8 cellular contexts compared by ENCODE assay signal in the genomic region with DNA sequence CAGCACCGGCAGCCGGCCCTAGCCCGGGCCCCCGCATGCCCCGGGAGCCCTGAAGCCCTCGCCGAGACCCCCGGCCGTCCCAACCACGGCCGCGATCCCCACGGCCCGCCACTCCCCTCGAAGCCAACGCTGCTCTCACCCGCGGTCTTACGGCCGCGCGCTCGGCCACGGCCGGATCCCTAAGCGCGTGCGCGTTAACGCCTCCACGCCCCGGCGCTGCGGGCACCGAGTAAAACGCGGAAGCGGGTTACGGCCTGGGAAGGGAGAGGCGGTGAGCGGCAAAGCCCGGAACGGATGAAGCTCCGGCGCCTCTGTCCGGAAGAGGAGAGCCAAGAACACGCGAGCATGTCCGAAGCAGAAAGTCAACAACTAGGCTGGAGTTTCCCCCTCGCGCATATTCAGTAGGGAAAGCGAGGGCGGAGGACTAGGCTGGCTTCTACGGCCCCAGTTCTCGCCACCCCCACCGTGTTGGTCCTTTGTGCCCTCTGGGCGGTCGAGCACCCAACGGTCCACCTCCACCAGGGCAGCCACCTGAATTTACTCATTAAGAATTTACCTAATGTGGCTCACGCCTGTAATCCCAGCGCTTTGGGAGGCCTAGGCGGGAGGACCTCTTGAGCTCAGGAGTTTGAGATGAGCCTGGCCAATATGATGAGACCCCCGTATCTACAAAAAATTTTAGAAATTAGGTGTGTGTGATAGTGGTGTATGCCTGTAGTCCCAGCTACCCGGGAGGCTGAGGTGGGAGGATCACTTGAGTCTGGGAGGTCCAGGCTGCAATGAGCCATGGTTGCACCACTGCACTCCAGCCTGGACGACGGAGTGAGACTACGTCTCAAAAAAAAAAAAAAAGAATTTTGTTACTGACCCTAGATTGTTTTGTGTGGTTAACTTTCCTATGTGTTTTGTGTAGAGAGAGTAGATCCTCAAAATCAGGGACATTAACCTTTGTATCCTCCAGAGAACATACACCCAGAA. TPM values are rescaled to one million over a fixed set of nuclear protein-coding genes. Genes with fewer than 3 reads are reported as not detected.
A peak's percentile ranks its signal among the peaks of the same experiment; 100 is the strongest.
DNase-seq lines count a peak whose midpoint lies in the region; ATAC-seq, FAIRE-seq and TF ChIP-seq lines count a peak whose summit lies in the region.

Gene KANSL3, minus strand, starts transcription at position 169 of the 978 bp plus-strand sequence. CDS start 1,177 bp downstream, outside the sequence.

- peak within 1 kb of the TSS; percentile 88 for H3K4me2 ChIP-seq in OCI-LY1 (ENCODE audit: low read length)

- H2AFZ ChIP-seq in OCI-LY1 (ENCODE audit: low read length) = peak within 1 kb of the TSS; percentile 58; the same call in 1 of the 2 replicates

- peak within 1 kb of the TSS; percentile 62 for H3K9ac ChIP-seq in HUES48 (ENCODE audit: low read depth, low read length)
- peak within 1 kb of the TSS; percentile 90 for H3K9ac ChIP-seq in OCI-LY1 (ENCODE audit: low read length)

- peak within 1 kb of the TSS; percentile 96 for H3K27ac Mint-ChIP-seq in mesothelial cell of epicardium

- H3K79me2 ChIP-seq in OCI-LY1 (ENCODE audit: insufficient read depth, low read length) = peaks cover 12% of the 10 kb centered on the region; the same call in 1 of the 2 replicates

- no peaks in the 10 kb centered on the region for H3K27me3 ChIP-seq in HUES48 (ENCODE audit: control insufficient read depth, insufficient read depth, low read length)
- no peaks in the 10 kb centered on the region for H3K27me3 ChIP-seq in OCI-LY1 (ENCODE audit: insufficient read depth, low read length)

- peaks cover 9% of the 10 kb centered on the region for H3K36me3 Mint-ChIP-seq in mesothelial cell of epicardium

- peaks cover 36% of the 10 kb centered on the region for H3K4me1 Mint-ChIP-seq in mesothelial cell of epicardium

- peak within 1 kb of the TSS; percentile 92 for H3K4me3 Mint-ChIP-seq in mesothelial cell of epicardium

- H3F3A ChIP-seq in OCI-LY1 (ENCODE audit: insufficient read depth, low read length) = no peaks in the 10 kb centered on the region

- H3K27ac ChIP-seq in HUES48 (ENCODE audit: low read depth, low read length) (peak within 1 kb of the TSS; percentile 65), OCI-LY1 (ENCODE audit: low read depth, low read length, poor library complexity, severe bottlenecking) (peak within 1 kb of the TSS; percentile 55)

- H3K4me3 ChIP-seq in HUES48 (ENCODE audit: low read depth, low read length) (peak within 1 kb of the TSS; percentile 86), OCI-LY1 (ENCODE audit: low read depth, low read length, poor library complexity, severe bottlenecking) (peak within 1 kb of the TSS; percentile 91)

- DNase-seq in COR-L47 (lab: John Stamatoyannopoulos, UW) = peak; percentile 86
- peak; percentile 87 for DNase-seq in activated CD8-positive, alpha-beta memory T cell treated with anti-CD3 and anti-CD28 coated beads, Interleukin-2, amount 50 U/mL, for 4 hours
- peak; percentile 85 to 95 for DNase-seq in mesothelial cell of epicardium (ENCODE audit: low spot score in 2 of 2, unreplicated experiment in 2 of 2)
- DNase-seq in stimulated activated CD8-positive, alpha-beta memory T cell treated with anti-CD3 and anti-CD28 coated beads, Interleukin-15, amount 100 ng/mL, for 48 hours (ENCODE audit: low read depth in 2 of 2) = peak; percentile 84 to 85

- H3K27me3 Mint-ChIP-seq in mesothelial cell of epicardium (ENCODE audit: low read depth) = no peaks in the 10 kb centered on the region

- peaks cover 23% of the 10 kb centered on the region for H3K36me3 ChIP-seq in HUES48 (ENCODE audit: control insufficient read depth, insufficient read depth, low read length)
- H3K36me3 ChIP-seq in OCI-LY1 (ENCODE audit: insufficient read depth, low read length) = peaks cover 27% of the 10 kb centered on the region; the same call in 1 of the 2 replicates

- peak; percentile 82 for FAIRE-seq in endometrium (lab: Jason Lieb, UNC)

- no peaks in the 10 kb centered on the region for H3K9me2 ChIP-seq in OCI-LY1 (ENCODE audit: low read depth, low read length)

- H3K9me3 ChIP-seq in HUES48 (ENCODE audit: control insufficient read depth, insufficient read depth, low read length) (no peaks in the 10 kb centered on the region), OCI-LY1 (ENCODE audit: low read length) (no peaks in the 10 kb centered on the region)

- TF ChIP-seq CTCF in OCI-LY1 (IDR thresholded peaks at IDR 0.05; ENCODE audit: low read length) = no peak
- no peak for TF ChIP-seq CTCF in mesothelial cell of epicardium (IDR thresholded peaks at IDR 0.05; ENCODE audit: unreplicated experiment)

- H3K9me3 Mint-ChIP-seq in mesothelial cell of epicardium = no peaks in the 10 kb centered on the region

- H4K20me1 ChIP-seq in OCI-LY1 (ENCODE audit: insufficient read depth, low read length) = no peaks in the 10 kb centered on the region

- H3K4me1 ChIP-seq in HUES48 (ENCODE audit: control insufficient read depth, insufficient read depth, low read length) = peaks cover 5% of the 10 kb centered on the region; the same call in 1 of the 2 replicates
- peaks cover 24% of the 10 kb centered on the region for H3K4me1 ChIP-seq in OCI-LY1 (ENCODE audit: insufficient read depth, low read length, severe bottlenecking)

- peak; percentile 59 for ATAC-seq in GM21390 (IDR thresholded peaks at IDR 0.05; ENCODE audit: unreplicated experiment)

RNA-seq across cellular contexts. Expression of gene KANSL3, which starts in this region (rescaled TPM):
- total RNA-seq in mesothelial cell of epicardium = 66.0 to 70.2 TPM (median 68.1 TPM) in 3 replicates

Comparison
In these comparisons a context has a peak if more than half of its experiments do, and no peak if none do; other contexts are left out.
1. Peak in every context shown above with its lines: DNase-seq, ATAC-seq, H3K4me3 ChIP-seq and H3K27ac ChIP-seq.